8 cellular contexts compared by ENCODE assay signal in genomic region chr10:62083868-62084267, GRCh38.
DNase-seq lines count a peak whose midpoint lies in the region; ATAC-seq and TF ChIP-seq lines count a peak whose summit lies in the region.

No MANE protein-coding gene starts in this region.

- H3K9me3 ChIP-seq in PC-9 (ENCODE audit: insufficient read depth, low read depth) (no peaks in the 10 kb centered on the region), esophagus muscularis mucosa (no peaks in the 10 kb centered on the region), parathyroid adenoma (ENCODE audit: control insufficient read depth, low read length) (no peaks in the 10 kb centered on the region)

- H3K9me2 ChIP-seq in PC-9 (ENCODE audit: insufficient read depth), result 0 out of 2 replicates have a peak, but pooled peaks cover 2% of the 10 kb centered on the region

- intact Hi-C loops in PC-9 (cut with micrococcal nuclease; ENCODE audit: unreplicated experiment), result no loop called here
- intact Hi-C loops in esophagus muscularis mucosa (cut with DNase I), result no loop called here

- no peaks in the 10 kb centered on the region for H3K36me3 Mint-ChIP-seq in WTC11

- DNase-seq in M059J (ENCODE audit: low read depth), result peak; percentile 59
- peak; percentile 38 to 53 for DNase-seq in PC-9
- DNase-seq in esophagus muscularis mucosa (ENCODE audit: extremely low spot score), result no peak
- DNase-seq in central memory CD4-positive, alpha-beta T cell, result no peak
- no peak for DNase-seq in WTC11 (ENCODE audit: low spot score)
- DNase-seq in H7, result no peak

- no peak overlapping the region for H3K4me3 Mint-ChIP-seq in WTC11

- no peak overlapping the region for H3K27ac Mint-ChIP-seq in WTC11

- CTCF ChIA-PET in PC-9 (lab: Charles Lee) (no interaction called here), WTC11 (lab: Charles Lee) (no interaction called here)

- H3K4me3 ChIP-seq in PC-9 (no peak overlapping the region), esophagus muscularis mucosa (peak overlapping the region in 1 of 4 donors; percentile 5), parathyroid adenoma (ENCODE audit: low read depth, low read length) (no peak overlapping the region), H7 (ENCODE audit: insufficient read depth, low read depth, low read length) (no peak overlapping the region)

- H3K4me1 ChIP-seq in PC-9 (replicated peaks; ENCODE audit: insufficient read depth) (peaks cover 46% of the 10 kb centered on the region), esophagus muscularis mucosa (peaks cover 52 to 69% (median 62%) of the 10 kb centered on the region in 4 donors), parathyroid adenoma (peaks cover 10% of the 10 kb centered on the region)

- BruUV-seq in PC-9 (replicated peaks; lab: Mats Ljungman, UMichigan), result no TSS peak

- H3K79me2 ChIP-seq in PC-9 (ENCODE audit: low read depth) (no peaks in the 10 kb centered on the region), parathyroid adenoma (no peaks in the 10 kb centered on the region)

- no peak for TF ChIP-seq EP300 in esophagus muscularis mucosa (IDR thresholded peaks at IDR 0.05)

- H3K4me1 Mint-ChIP-seq in WTC11, result no peaks in the 10 kb centered on the region

- no peaks in the 10 kb centered on the region for H3F3A ChIP-seq in PC-9 (ENCODE audit: insufficient read depth, low read depth)

- H2AFZ ChIP-seq in PC-9 (no peak overlapping the region), parathyroid adenoma (no peak overlapping the region)

- H3K9ac ChIP-seq in parathyroid adenoma, result no peak overlapping the region

- ATAC-seq in HG03280 (IDR thresholded peaks at IDR 0.05; ENCODE audit: unreplicated experiment) (no peak), WTC11 (no peak)

- POLR2A ChIA-PET in PC-9 (lab: Charles Lee; ENCODE audit: unreplicated experiment) (interaction anchor here (0.5 kb wide), 1 partner anchor 34 kb away, joined by 3 read pairs; no protein-coding TSS in a partner anchor), WTC11 (lab: Charles Lee) (no interaction called here)

- no peaks in the 10 kb centered on the region for H4K20me1 ChIP-seq in PC-9 (ENCODE audit: insufficient read depth)

- 26% methylated on average over 1 of the region's 1 CpG for WGBS in esophagus muscularis mucosa

- H3K36me3 ChIP-seq in PC-9 (ENCODE audit: low read depth) (no peaks in the 10 kb centered on the region), esophagus muscularis mucosa (peaks cover 6 to 44% (median 32%) of the 10 kb centered on the region in 4 donors), parathyroid adenoma (ENCODE audit: control insufficient read depth, insufficient read depth, low read length) (no peaks in the 10 kb centered on the region), H7 (replicated peaks; ENCODE audit: control insufficient read depth, insufficient read depth, low read length) (no peaks in the 10 kb centered on the region)

- no peaks in the 10 kb centered on the region for H3K27me3 ChIP-seq in PC-9 (ENCODE audit: insufficient read depth, low read depth)
- H3K27me3 ChIP-seq in esophagus muscularis mucosa, result no peaks in the 10 kb centered on the region
- no peaks in the 10 kb centered on the region for H3K27me3 ChIP-seq in parathyroid adenoma (ENCODE audit: control insufficient read depth, insufficient read depth, low read length)
- H3K27me3 ChIP-seq in H7 (ENCODE audit: control insufficient read depth, insufficient read depth, low read length), result no peaks in the 10 kb centered on the region

- H3K27me3 Mint-ChIP-seq in WTC11 (ENCODE audit: low read depth), result no peaks in the 10 kb centered on the region

- no peak for TF ChIP-seq POLR2A in esophagus muscularis mucosa (IDR thresholded peaks at IDR 0.05; ENCODE audit: low read depth)

- no peak for TF ChIP-seq CTCF in PC-9 (conservative IDR thresholded peaks at IDR 0.05)
- no peak for TF ChIP-seq CTCF in esophagus muscularis mucosa (IDR thresholded peaks at IDR 0.05)
- TF ChIP-seq CTCF in parathyroid adenoma (IDR thresholded peaks at IDR 0.05), result no peak
- no peak for TF ChIP-seq CTCF in WTC11 (IDR thresholded peaks at IDR 0.05)

- H3K9me3 Mint-ChIP-seq in WTC11, result no peaks in the 10 kb centered on the region

- no peak overlapping the region for H3K4me2 ChIP-seq in PC-9
- no peak overlapping the region for H3K4me2 ChIP-seq in parathyroid adenoma (ENCODE audit: low read length)

- H3K27ac ChIP-seq in PC-9 (no peak overlapping the region), esophagus muscularis mucosa (replicated peaks in 1 of 4) (peak overlapping the region; percentile 79 to 84 (median 82)), parathyroid adenoma (peak overlapping the region; percentile 31)

TF ChIP-seq in WTC11, 78 proteins besides CTCF, POLR2A, EP300 and RAD21:
- TF ChIP-seq USF2 (CRISPR knock-in tag; IDR thresholded peaks at IDR 0.05) (no peak), NFE2L1 (CRISPR knock-in tag; IDR thresholded peaks at IDR 0.05) (no peak), USF1 (CRISPR knock-in tag; IDR thresholded peaks at IDR 0.05) (no peak), ZNF532 (CRISPR knock-in tag; IDR thresholded peaks at IDR 0.05; ENCODE audit: borderline replicate concordance) (no peak), IRF1 (CRISPR knock-in tag; IDR thresholded peaks at IDR 0.05) (no peak), ZBTB43 (CRISPR knock-in tag; IDR thresholded peaks at IDR 0.05) (no peak), SMAD3 (CRISPR knock-in tag; IDR thresholded peaks at IDR 0.05; ENCODE audit: borderline replicate concordance) (no peak), ATF3 (CRISPR knock-in tag; conservative IDR thresholded peaks at IDR 0.05) (no peak), MYBL2 (CRISPR knock-in tag; IDR thresholded peaks at IDR 0.05) (no peak), NR3C1 (CRISPR knock-in tag; conservative IDR thresholded peaks at IDR 0.05; ENCODE audit: low read depth) (no peak)

Comparison
In these comparisons a context has a peak if more than half of its experiments do, and no peak if none do; other contexts are left out.
1. DNase-seq: peak in M059J (single experiment) and PC-9 (2 of 2); none in esophagus muscularis mucosa (single experiment), central memory CD4-positive, alpha-beta T cell (single experiment), WTC11 (single experiment) and H7 (single experiment).